In genomic region chr19:39813264-39813998, GRCh38 we compare ENCODE assay signal across 1 cellular context.
TF ChIP-seq lines count a peak whose summit lies in the region.

No MANE protein-coding gene starts in this region.

TF ChIP-seq in HEK293, 187 proteins besides CTCF, POLR2A, EP300 and RAD21 (continued from another document):
- no peak; the same call in 1 of the 2 replicates for TF ChIP-seq PATZ1 (tag by site-specific recombination; IDR thresholded peaks at IDR 0.05)
- no peak for TF ChIP-seq ZNF426 (tag by site-specific recombination; IDR thresholded peaks at IDR 0.05)
- TF ChIP-seq ZXDB (tag by site-specific recombination; IDR thresholded peaks at IDR 0.05): peak; percentile 9; the same call in 1 of the 2 replicates
- peak; percentile 51; the same call in 1 of the 2 replicates for TF ChIP-seq PRDM10 (tag by site-specific recombination; IDR thresholded peaks at IDR 0.05)
- no peak for TF ChIP-seq ZSCAN16 (tag by site-specific recombination; IDR thresholded peaks at IDR 0.05)
- no peak for TF ChIP-seq ZNF561 (tag by site-specific recombination; IDR thresholded peaks at IDR 0.05; ENCODE audit: borderline replicate concordance)
- peak; percentile 84 for TF ChIP-seq ZNF366 (tag by site-specific recombination; conservative IDR thresholded peaks at IDR 0.05)
- TF ChIP-seq ZNF433 (tag by site-specific recombination; IDR thresholded peaks at IDR 0.05; ENCODE audit: low read depth): no peak
- TF ChIP-seq ZNF521 (tag by site-specific recombination; IDR thresholded peaks at IDR 0.05): no peak
- TF ChIP-seq ZNF184 (tag by site-specific recombination; IDR thresholded peaks at IDR 0.05): 0 out of 2 replicates have a peak, but pooled peaks have one; percentile 46
- TF ChIP-seq SP7 (tag by site-specific recombination; IDR thresholded peaks at IDR 0.05): peak; percentile 91
- TF ChIP-seq ZNF600 (tag by site-specific recombination; IDR thresholded peaks at IDR 0.05): peak; percentile 84
- peak; percentile 2 for TF ChIP-seq ZBTB26 (tag by site-specific recombination; optimal IDR thresholded peaks at IDR 0.05)
- TF ChIP-seq ZNF214 (tag by site-specific recombination; IDR thresholded peaks at IDR 0.05; ENCODE audit: borderline replicate concordance): no peak
- TF ChIP-seq TRIM28 (IDR thresholded peaks at IDR 0.05; ENCODE audit: borderline replicate concordance, low read length): peak; percentile 57; the same call in 1 of the 2 replicates
- TF ChIP-seq GLIS1 (tag by site-specific recombination; IDR thresholded peaks at IDR 0.05): peak; percentile 37; the same call in 1 of the 2 replicates
- TF ChIP-seq ZNF138 (tag by site-specific recombination; IDR thresholded peaks at IDR 0.05; ENCODE audit: borderline replicate concordance): no peak
- peak; percentile 38; the same call in 1 of the 2 replicates for TF ChIP-seq ZNF629 (tag by site-specific recombination; IDR thresholded peaks at IDR 0.05)
- TF ChIP-seq GFI1B (tag by site-specific recombination; IDR thresholded peaks at IDR 0.05): 0 out of 2 replicates have a peak, but pooled peaks have one; percentile 6
- TF ChIP-seq ZNF10 (tag by site-specific recombination; IDR thresholded peaks at IDR 0.05): no peak
- TF ChIP-seq ZFP69B (tag by site-specific recombination; IDR thresholded peaks at IDR 0.05): peak; percentile 41; the same call in 1 of the 2 replicates
- TF ChIP-seq PRDM1 (tag by site-specific recombination; IDR thresholded peaks at IDR 0.05): peak; percentile 97
- peak; percentile 68; the same call in 1 of the 2 replicates for TF ChIP-seq ZBTB48 (tag by site-specific recombination; IDR thresholded peaks at IDR 0.05)
- no peak for TF ChIP-seq SETDB1 (IDR thresholded peaks at IDR 0.05; ENCODE audit: insufficient read length, low read length)
- TF ChIP-seq ZNF280D (tag by site-specific recombination; IDR thresholded peaks at IDR 0.05): 0 out of 2 replicates have a peak, but pooled peaks have one; percentile 55
- 0 out of 2 replicates have a peak, but pooled peaks have one; percentile 45 for TF ChIP-seq ZNF324 (tag by site-specific recombination; IDR thresholded peaks at IDR 0.05)
- TF ChIP-seq IKZF3 (tag by site-specific recombination; IDR thresholded peaks at IDR 0.05): peak; percentile 49; the same call in 1 of the 2 replicates
- no peak for TF ChIP-seq FEZF1 (tag by site-specific recombination; IDR thresholded peaks at IDR 0.05)
- TF ChIP-seq KLF1 (tag by site-specific recombination; IDR thresholded peaks at IDR 0.05): 0 out of 2 replicates have a peak, but pooled peaks have one; percentile 9
- peak; percentile 99 for TF ChIP-seq ZBTB17 (tag by site-specific recombination; IDR thresholded peaks at IDR 0.05)
- TF ChIP-seq ZNF175 (tag by site-specific recombination; IDR thresholded peaks at IDR 0.05): no peak
- 0 out of 2 replicates have a peak, but pooled peaks have one; percentile 13 for TF ChIP-seq ZNF24 (tag by site-specific recombination; IDR thresholded peaks at IDR 0.05)
- TF ChIP-seq KLF17 (tag by site-specific recombination; IDR thresholded peaks at IDR 0.05): peak; percentile 84
- TF ChIP-seq ZNF660 (tag by site-specific recombination; IDR thresholded peaks at IDR 0.05): peak; percentile 97
